ENCODE assay signal across 7 cellular contexts in the genomic region with DNA sequence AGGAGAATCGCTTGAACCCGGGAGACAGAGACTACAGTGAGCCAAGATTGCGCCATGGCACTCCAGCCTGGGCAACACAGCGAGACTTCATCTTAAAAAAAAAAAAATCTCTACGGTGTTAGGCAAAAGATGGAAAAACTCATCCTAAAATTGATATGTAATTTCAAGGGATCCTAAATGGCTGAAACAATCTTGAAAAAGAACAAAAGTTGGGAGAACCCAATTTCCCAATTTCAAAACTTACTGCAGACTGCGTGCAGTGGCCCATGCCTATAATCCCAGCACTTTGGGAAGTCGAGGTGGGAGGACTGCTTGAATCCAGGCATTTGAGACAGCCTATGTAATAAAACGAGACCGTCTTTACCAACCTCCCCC.
"Had no signal": no experiment of that assay in that cellular context is flagged by ENCODE, and none has a peak within 500 bp of the region (broad histone marks: within the 10 kb centered on the region; RNA-seq: fewer than 3 reads in every experiment).

No MANE protein-coding gene starts in this region.

- H3K4me3 Mint-ChIP-seq: IgD-negative memory B cell had no signal

- FAIRE-seq: HepG2, HTR-8/SVneo had no signal

- H3K27ac Mint-ChIP-seq: IgD-negative memory B cell had no signal

- H3K27ac ChIP-seq: HL-60 had no signal

- ATAC-seq: HepG2 had no signal

- DNase-seq: IMR-90, KBM-7, KG1 had no signal

- H3K9me3 Mint-ChIP-seq: IgD-negative memory B cell had no signal

- H3K36me3 Mint-ChIP-seq: IgD-negative memory B cell had no signal

- H3K27me3 Mint-ChIP-seq: IgD-negative memory B cell had no signal
